In genomic region chr2:241491549-241492173, GRCh38 we compare ENCODE assay signal across 19 cellular contexts.
"Had no signal": no experiment of that assay in that cellular context is flagged by ENCODE, and none has a peak within 500 bp of the region (broad histone marks: within the 10 kb centered on the region; RNA-seq: fewer than 3 reads in every experiment).

No MANE protein-coding gene starts in this region.

- H3K9me3 Mint-ChIP-seq: activated T-helper 1 cell treated with anti-CD3 and anti-CD28 coated beads, Interleukin-12 subunit alpha, Interleukin-12 subunit beta, Interleukin-2, Interleukin-4 antibody, amounts not matched to agents 30 ng/mL and 10 ng/mL and 1 ng/mL, durations not matched to agents 14 hours and 24 hours and 36 hours; brain; immature natural killer cell; memory B cell; naive B cell; stimulated activated naive CD8-positive, alpha-beta T cell treated with anti-CD3 and anti-CD28 coated beads, Interleukin-15, Interleukin-2, amounts not matched to agents 100 ng/mL and 50 ng/mL, for 24 hours had no signal

- H3K27ac Mint-ChIP-seq: activated CD4-positive, alpha-beta T cell treated with anti-CD3 and anti-CD28 coated beads for 36 hours; activated T-helper 1 cell treated with anti-CD3 and anti-CD28 coated beads, Interleukin-12 subunit alpha, Interleukin-12 subunit beta, Interleukin-2, Interleukin-4 antibody, amounts not matched to agents 30 ng/mL and 10 ng/mL and 1 ng/mL, durations not matched to agents 14 hours and 24 hours and 36 hours; stimulated activated naive CD8-positive, alpha-beta T cell treated with anti-CD3 and anti-CD28 coated beads, Interleukin-15, Interleukin-2, amounts not matched to agents 100 ng/mL and 50 ng/mL, for 24 hours had no signal

- H3K27ac ChIP-seq: esophagus muscularis mucosa, heart right ventricle, suprapubic skin had no signal

- H3K27me3 ChIP-seq: esophagus muscularis mucosa, heart right ventricle, suprapubic skin had no signal

- H3K4me1 Mint-ChIP-seq: activated CD4-positive, alpha-beta T cell treated with anti-CD3 and anti-CD28 coated beads for 36 hours; brain; immature natural killer cell had no signal

- H2AFZ ChIP-seq: parathyroid adenoma had no signal

- H3K9ac ChIP-seq: parathyroid adenoma had no signal

- DNase-seq: activated CD4-positive, alpha-beta T cell treated with anti-CD3 and anti-CD28 coated beads for 36 hours; activated CD4-positive, alpha-beta T cell treated with anti-CD3 and anti-CD28 coated beads, Interleukin-2, amount 50 U/mL, for 48 hours; activated naive CD4-positive, alpha-beta T cell; cerebellar nuclear complex; cortex of kidney; heart right ventricle; immature natural killer cell; kidney glomerular epithelial cell; naive B cell; retina; SW 1271; trophoblast cell had no signal

- H3K4me3 Mint-ChIP-seq: activated CD4-positive, alpha-beta T cell treated with anti-CD3 and anti-CD28 coated beads for 36 hours; activated T-helper 1 cell treated with anti-CD3 and anti-CD28 coated beads, Interleukin-12 subunit alpha, Interleukin-12 subunit beta, Interleukin-2, Interleukin-4 antibody, amounts not matched to agents 30 ng/mL and 10 ng/mL and 1 ng/mL, durations not matched to agents 14 hours and 24 hours and 36 hours; brain; immature natural killer cell; memory B cell; naive B cell; stimulated activated naive CD8-positive, alpha-beta T cell treated with anti-CD3 and anti-CD28 coated beads, Interleukin-15, Interleukin-2, amounts not matched to agents 100 ng/mL and 50 ng/mL, for 24 hours had no signal

- ATAC-seq: activated CD4-positive, alpha-beta T cell treated with anti-CD3 and anti-CD28 coated beads for 36 hours had no signal

- H3K4me1 ChIP-seq: esophagus muscularis mucosa, heart right ventricle had no signal

- H3K79me2 ChIP-seq: parathyroid adenoma had no signal

- H3K9me3 ChIP-seq: esophagus muscularis mucosa, heart right ventricle, suprapubic skin had no signal

- H3K4me3 ChIP-seq: esophagus muscularis mucosa, heart right ventricle, suprapubic skin had no signal

- H3K27me3 Mint-ChIP-seq: activated CD4-positive, alpha-beta T cell treated with anti-CD3 and anti-CD28 coated beads for 36 hours; brain; memory B cell; naive B cell; stimulated activated naive CD8-positive, alpha-beta T cell treated with anti-CD3 and anti-CD28 coated beads, Interleukin-15, Interleukin-2, amounts not matched to agents 100 ng/mL and 50 ng/mL, for 24 hours had no signal
